ENCODE assay signal across 11 cellular contexts in the genomic region with DNA sequence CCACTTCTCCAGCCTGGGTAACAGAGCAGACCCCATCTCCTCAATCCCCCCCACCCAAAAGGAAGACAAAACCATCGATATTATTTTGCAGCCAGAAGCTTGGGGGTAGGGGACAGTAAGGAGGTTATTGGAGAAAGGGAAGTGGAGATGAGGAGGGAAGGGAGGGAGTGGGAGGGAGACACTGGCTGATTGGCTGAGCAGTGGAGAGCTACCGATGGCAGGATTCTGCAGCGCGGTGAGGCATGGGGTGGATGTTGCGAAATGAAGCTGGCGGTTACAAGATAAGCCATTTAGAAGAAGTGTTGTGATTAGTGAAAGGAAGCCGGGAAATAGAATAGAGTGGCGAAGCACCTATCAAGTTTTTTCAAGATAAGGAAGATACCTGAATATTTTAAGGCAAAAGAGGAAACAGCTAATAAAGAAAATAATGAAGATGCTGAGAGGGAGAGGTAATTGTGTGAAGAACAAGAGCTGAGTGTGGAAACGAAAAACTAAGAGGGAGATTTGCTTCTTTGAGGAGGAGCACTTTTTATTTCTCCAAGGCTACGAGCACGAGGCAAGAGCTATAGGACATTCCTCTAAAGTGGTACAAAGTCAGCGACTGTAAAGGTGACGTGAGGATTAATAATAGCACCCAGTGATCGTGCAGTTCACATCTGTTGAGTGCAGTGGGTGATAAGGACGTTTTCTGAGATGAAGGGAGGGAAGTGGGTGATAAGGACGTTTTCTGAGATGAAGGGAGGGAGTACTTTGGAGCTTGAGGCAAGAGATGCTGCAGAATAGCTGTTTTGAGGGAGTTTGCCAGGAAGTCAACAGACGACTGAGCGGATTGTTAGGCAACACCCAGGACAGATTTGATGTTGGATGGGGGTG.
A peak's percentile ranks its signal among the peaks of the same experiment; 100 is the strongest.
DNase-seq lines count a peak whose midpoint lies in the region; ATAC-seq, FAIRE-seq and TF ChIP-seq lines count a peak whose summit lies in the region.
"Had no signal": no experiment of that assay in that cellular context is flagged by ENCODE, and none has a peak within 500 bp of the region (broad histone marks: within the 10 kb centered on the region; RNA-seq: fewer than 3 reads in every experiment).

No MANE protein-coding gene starts in this region.

- no peak for TF ChIP-seq CTCF in mesothelial cell of epicardium (IDR thresholded peaks at IDR 0.05; ENCODE audit: unreplicated experiment)
- no peak for TF ChIP-seq CTCF in WERI-Rb-1 (IDR thresholded peaks at IDR 0.05; ENCODE audit: low read depth, low read length)

- no peaks in the 10 kb centered on the region for H3K9me3 ChIP-seq in CD4-positive, alpha-beta memory T cell (ENCODE audit: control insufficient read depth in 1 of 2, low read length in 2 of 2)
- no peaks in the 10 kb centered on the region for H3K9me3 ChIP-seq in WERI-Rb-1 (ENCODE audit: severe bottlenecking)

- peaks cover 7 to 9% of the 10 kb centered on the region in 2 donors for H3K27me3 Mint-ChIP-seq in CD4-positive, alpha-beta memory T cell
- H3K27me3 Mint-ChIP-seq in effector memory CD8-positive, alpha-beta T cell = peaks cover 23 to 52% of the 10 kb centered on the region in 2 donors
- H3K27me3 Mint-ChIP-seq in mesothelial cell of epicardium (ENCODE audit: low read depth) = no peaks in the 10 kb centered on the region

- no peaks in the 10 kb centered on the region for H3K9me3 Mint-ChIP-seq in CD4-positive, alpha-beta memory T cell
- H3K9me3 Mint-ChIP-seq in effector memory CD8-positive, alpha-beta T cell = no peaks in the 10 kb centered on the region
- H3K9me3 Mint-ChIP-seq in mesothelial cell of epicardium = peaks cover 4% of the 10 kb centered on the region

- H3K27ac ChIP-seq in CD4-positive, alpha-beta memory T cell (ENCODE audit: low read depth, low read length) = no peak overlapping the region
- no peak overlapping the region for H3K27ac ChIP-seq in WERI-Rb-1

- H3K4me1 Mint-ChIP-seq in CD4-positive, alpha-beta memory T cell = peaks cover 7 to 14% (median 11%) of the 10 kb centered on the region in 4 donors
- peaks cover 11 to 16% of the 10 kb centered on the region in 2 donors for H3K4me1 Mint-ChIP-seq in effector memory CD8-positive, alpha-beta T cell (ENCODE audit: low read depth in 2 of 2)
- peaks cover 10% of the 10 kb centered on the region for H3K4me1 Mint-ChIP-seq in mesothelial cell of epicardium

- ATAC-seq in effector memory CD8-positive, alpha-beta T cell (replicated peaks) = peak; percentile 50

- peaks cover 0 to 10% of the 10 kb centered on the region in 2 donors for H3K36me3 Mint-ChIP-seq in CD4-positive, alpha-beta memory T cell
- peaks cover 4% of the 10 kb centered on the region for H3K36me3 Mint-ChIP-seq in effector memory CD8-positive, alpha-beta T cell (ENCODE audit: insufficient read depth)
- H3K36me3 Mint-ChIP-seq in mesothelial cell of epicardium = peaks cover 13% of the 10 kb centered on the region

- POLR2A ChIA-PET in CD4-positive, alpha-beta memory T cell (lab: Charles Lee; ENCODE audit: partially characterized antibody) = interaction anchor here (0.6 to 1.5 kb wide), 4 partner anchors 9 to 349 kb away, joined by 3 to 5 read pairs (median 4); no protein-coding TSS in a partner anchor

- no peaks in the 10 kb centered on the region for H3K27me3 ChIP-seq in CD4-positive, alpha-beta memory T cell (ENCODE audit: insufficient read depth, low read length)
- H3K27me3 ChIP-seq in WERI-Rb-1 (ENCODE audit: insufficient read depth, low read depth, severe bottlenecking) = no peaks in the 10 kb centered on the region

- CTCF ChIA-PET in CD4-positive, alpha-beta memory T cell (lab: Charles Lee; ENCODE audit: partially characterized antibody) = interaction anchor here (0.8 to 2.1 kb wide), 6 partner anchors 9 to 449 kb away, joined by 3 to 26 read pairs (median 4); no protein-coding TSS in a partner anchor

- no peaks in the 10 kb centered on the region for H3K36me3 ChIP-seq in CD4-positive, alpha-beta memory T cell (ENCODE audit: insufficient read depth, low read length)
- H3K36me3 ChIP-seq in WERI-Rb-1 = no peaks in the 10 kb centered on the region; the same call in 1 of the 2 replicates

- intact Hi-C loops in CD4-positive, alpha-beta memory T cell (cut with micrococcal nuclease) = no loop called here

- no peak for DNase-seq in CD4-positive, alpha-beta memory T cell
- peak; percentile 98 for DNase-seq in OCI-M1 (lab: John Stamatoyannopoulos, UW)
- no peak for DNase-seq in effector memory CD8-positive, alpha-beta T cell
- no peak for DNase-seq in mesothelial cell of epicardium (ENCODE audit: low spot score in 2 of 2, unreplicated experiment in 2 of 2)
- no peak for DNase-seq in NCI-H446 (lab: John Stamatoyannopoulos, UW)
- no peak for DNase-seq in NCI-H2171 treated with DMSO at 0.1 percent for 48 hours (lab: John Stamatoyannopoulos, UW)
- DNase-seq in WERI-Rb-1 = no peak
- no peak for DNase-seq in frontal cortex (ENCODE audit: low spot score in 2 of 2)
- DNase-seq: effector CD8-positive, alpha-beta T cell had no signal

- peak overlapping the region; percentile 19 to 68 (median 46) for H3K4me3 Mint-ChIP-seq in CD4-positive, alpha-beta memory T cell
- H3K4me3 Mint-ChIP-seq in effector memory CD8-positive, alpha-beta T cell = peak overlapping the region; percentile 29 to 33
- H3K4me3 Mint-ChIP-seq in mesothelial cell of epicardium = peak overlapping the region; percentile 36

- H3K27ac Mint-ChIP-seq in CD4-positive, alpha-beta memory T cell = peak overlapping the region in 5 of 7 donors; percentile 12 to 65 (median 43)
- peak overlapping the region; percentile 11 to 18 for H3K27ac Mint-ChIP-seq in effector memory CD8-positive, alpha-beta T cell
- H3K27ac Mint-ChIP-seq in mesothelial cell of epicardium = no peak overlapping the region

- no peak for FAIRE-seq in frontal cortex (lab: Jason Lieb, UNC)
- FAIRE-seq: G401.6, TTC549 had no signal

- peaks cover 4% of the 10 kb centered on the region for H3K4me1 ChIP-seq in CD4-positive, alpha-beta memory T cell (ENCODE audit: insufficient read depth, low read length)

- H3K4me3 ChIP-seq in CD4-positive, alpha-beta memory T cell (ENCODE audit: low read length in 2 of 2) = no peak overlapping the region
- H3K4me3 ChIP-seq in WERI-Rb-1 (ENCODE audit: low read depth, low read length) = no peak overlapping the region
